In the genomic region with DNA sequence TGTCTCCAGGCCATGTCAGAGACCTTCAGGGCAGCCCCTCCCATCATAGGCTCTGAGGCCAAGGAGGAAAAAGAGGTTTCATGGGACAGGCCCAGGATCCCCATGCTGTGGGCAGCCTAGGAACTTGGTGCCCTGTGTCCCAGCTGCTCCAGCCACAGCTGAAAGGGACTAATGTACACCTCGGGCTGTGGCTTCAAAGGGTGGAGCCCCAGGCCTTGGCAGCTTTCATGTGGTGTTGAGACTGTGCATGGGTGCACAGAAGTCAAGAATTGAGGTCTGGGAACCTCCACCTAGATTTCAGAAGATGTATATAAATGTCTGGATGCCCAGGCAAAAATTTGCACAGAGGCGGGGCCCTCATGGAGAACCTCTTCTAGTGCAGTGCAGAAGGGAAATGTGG, we compare ENCODE assay signal across 16 cellular contexts.
"Had no signal": no experiment of that assay in that cellular context is flagged by ENCODE, and none has a peak within 500 bp of the region (broad histone marks: within the 10 kb centered on the region; RNA-seq: fewer than 3 reads in every experiment).

No MANE protein-coding gene starts in this region.

- DNase-seq: activated B cell treated with CpG ODN at 0.5 μM for 24 hours; activated CD4-positive, alpha-beta T cell treated with anti-CD3 and anti-CD28 coated beads for 4 hours; activated CD4-positive, alpha-beta T cell treated with anti-CD3 and anti-CD28 coated beads, Interleukin-2, amount 50 U/mL, for 48 hours; activated effector memory CD4-positive, alpha-beta T cell treated with anti-CD3 and anti-CD28 coated beads, Interleukin-2, amount 50 U/mL, for 16 hours; activated T-cell treated with anti-CD3 and anti-CD28 coated beads, Interleukin-2, amount 50 U/mL, for 72 hours; aorta; effector CD4-positive, alpha-beta T cell; heart left ventricle; islet precursor cell; left cardiac atrium; naive B cell; nucleus accumbens; right cardiac atrium; stimulated activated CD4-positive, alpha-beta T cell treated with anti-CD3 and anti-CD28 coated beads, Interleukin-4, amount 100 ng/mL, for 24 hours; stomach had no signal

- ATAC-seq: activated naive CD4-positive, alpha-beta T cell treated with anti-CD3 and anti-CD28 coated beads, Interleukin-2, amount 50 U/mL, for 72 hours; activated T-cell treated with anti-CD3 and anti-CD28 coated beads, Interleukin-2, amount 50 U/mL, for 72 hours; heart left ventricle; left cardiac atrium; right cardiac atrium had no signal
